Comparison of ENCODE assay signal across 17 cellular contexts in the genomic region with DNA sequence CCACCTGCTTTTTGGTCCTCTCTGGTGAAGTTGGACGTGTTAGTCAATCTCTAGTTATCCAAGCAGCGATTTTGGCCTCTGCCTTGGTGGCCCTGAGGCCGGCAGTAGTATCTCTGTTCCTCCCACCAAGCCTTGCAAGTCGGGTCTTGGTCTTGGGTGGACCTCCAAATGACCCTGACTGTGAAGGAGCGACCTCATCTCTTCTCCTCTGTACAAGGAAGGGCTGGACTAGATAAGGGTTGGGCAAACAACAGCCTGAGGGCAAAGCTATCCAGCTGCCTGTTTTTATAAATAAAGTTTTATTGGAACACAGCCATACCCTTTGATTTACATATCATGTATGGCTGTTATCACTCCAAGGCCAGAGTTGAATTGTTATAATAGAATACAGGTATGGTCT.
DNase-seq lines count a peak whose midpoint lies in the region; FAIRE-seq and TF ChIP-seq lines count a peak whose summit lies in the region.
"Had no signal": no experiment of that assay in that cellular context is flagged by ENCODE, and none has a peak within 500 bp of the region (broad histone marks: within the 10 kb centered on the region; RNA-seq: fewer than 3 reads in every experiment).

No MANE protein-coding gene starts in this region.

- H3K36me3 ChIP-seq in endodermal cell (ENCODE audit: control insufficient read depth, insufficient read depth, low read length), result no peaks in the 10 kb centered on the region
- no peaks in the 10 kb centered on the region for H3K36me3 ChIP-seq in neural progenitor cell

- no peak overlapping the region for H3K4me2 ChIP-seq in neural progenitor cell

- H3K27me3 ChIP-seq in endodermal cell (ENCODE audit: control insufficient read depth, insufficient read depth, low read length, poor library complexity, severe bottlenecking), result no peaks in the 10 kb centered on the region
- H3K27me3 ChIP-seq in neural progenitor cell, result no peaks in the 10 kb centered on the region

- H3K79me2 ChIP-seq in neural progenitor cell (ENCODE audit: low read depth), result no peaks in the 10 kb centered on the region

- DNase-seq in OCI-M1 (lab: John Stamatoyannopoulos, UW) (peak; percentile 2), endodermal cell (peak; percentile 9), neural progenitor cell (ENCODE audit: low spot score) (no peak), type B pancreatic cell (ENCODE audit: extremely low spot score, unreplicated experiment) (peak; percentile 36), amygdala (lab: John Stamatoyannopoulos, UW) (no peak), urothelium cell line (ENCODE audit: low spot score) (no peak), NCI-H524 treated with DMSO at 0.1 percent for 48 hours (lab: John Stamatoyannopoulos, UW) (no peak)
- DNase-seq: COR-L47, EL, H9, NCI-H1417, NCI-H187 treated with DMSO at 0.1 percent for 48 hours, NCI-H446 treated with DMSO at 0.1 percent for 48 hours, NCI-H748 treated with DMSO at 0.1 percent for 48 hours had no signal

- H3K27me3 Mint-ChIP-seq in endodermal cell (ENCODE audit: insufficient read depth) (no peaks in the 10 kb centered on the region), neural progenitor cell (ENCODE audit: insufficient read depth, low read depth) (peaks cover 6% of the 10 kb centered on the region), type B pancreatic cell (no peaks in the 10 kb centered on the region)

- H3K27ac Mint-ChIP-seq in endodermal cell (no peak overlapping the region), neural progenitor cell (peak overlapping the region; percentile 67), type B pancreatic cell (peak overlapping the region; percentile 85)

- 96 to 100% methylated on average over 3 to 5 of the region's 5 CpGs for WGBS in endodermal cell (ENCODE audit: insufficient coverage in 1 of 2, insufficient read length in 1 of 2), 2 experiments

- peaks cover 36% of the 10 kb centered on the region for H3F3A ChIP-seq in neural progenitor cell (ENCODE audit: low read depth)

- no peaks in the 10 kb centered on the region for H3K9me3 Mint-ChIP-seq in endodermal cell
- no peaks in the 10 kb centered on the region for H3K9me3 Mint-ChIP-seq in neural progenitor cell
- H3K9me3 Mint-ChIP-seq in type B pancreatic cell, result peaks cover 4% of the 10 kb centered on the region
- H3K9me3 Mint-ChIP-seq: H9 had no signal

- H3K9ac ChIP-seq in endodermal cell (ENCODE audit: extremely low read depth, low read length, poor library complexity, severe bottlenecking) (no peak overlapping the region), neural progenitor cell (no peak overlapping the region)

- H3K9me3 ChIP-seq in endodermal cell (ENCODE audit: control insufficient read depth, low read length) (no peaks in the 10 kb centered on the region), neural progenitor cell (ENCODE audit: low read depth) (no peaks in the 10 kb centered on the region)

- H3K4me3 ChIP-seq in endodermal cell (ENCODE audit: low read length) (no peak overlapping the region), neural progenitor cell (no peak overlapping the region)

- H3K4me3 Mint-ChIP-seq in endodermal cell, result no peak overlapping the region
- no peak overlapping the region for H3K4me3 Mint-ChIP-seq in neural progenitor cell
- H3K4me3 Mint-ChIP-seq in type B pancreatic cell, result peak overlapping the region; percentile 43
- H3K4me3 Mint-ChIP-seq: H9 had no signal

- peaks cover 7% of the 10 kb centered on the region for H3K4me1 ChIP-seq in endodermal cell (ENCODE audit: control insufficient read depth, insufficient read depth, low read length)
- H3K4me1 ChIP-seq in neural progenitor cell, result peaks cover 53% of the 10 kb centered on the region

- no peak for FAIRE-seq in urothelium cell line (lab: Jason Lieb, UNC)
- FAIRE-seq: HTR-8/SVneo had no signal

- no peak overlapping the region for H2AFZ ChIP-seq in neural progenitor cell (replicated peaks)

- no peak for TF ChIP-seq CTCF in endodermal cell (conservative IDR thresholded peaks at IDR 0.05)
- TF ChIP-seq CTCF in neural progenitor cell (IDR thresholded peaks at IDR 0.05), result no peak
- TF ChIP-seq CTCF in type B pancreatic cell (conservative IDR thresholded peaks at IDR 0.05), result no peak

- no peaks in the 10 kb centered on the region for H4K20me1 ChIP-seq in neural progenitor cell (ENCODE audit: low read depth)

- H3K36me3 Mint-ChIP-seq in endodermal cell (ENCODE audit: low read depth) (no peaks in the 10 kb centered on the region), neural progenitor cell (peaks cover 3% of the 10 kb centered on the region), type B pancreatic cell (peaks cover 6% of the 10 kb centered on the region)

- no peak overlapping the region for H3K27ac ChIP-seq in endodermal cell (ENCODE audit: low read depth, low read length)
- no peak overlapping the region for H3K27ac ChIP-seq in neural progenitor cell
- H3K27ac ChIP-seq: HL-60, RWPE1 had no signal

- H3K4me1 Mint-ChIP-seq in endodermal cell, result peaks cover 24% of the 10 kb centered on the region
- peaks cover 38% of the 10 kb centered on the region for H3K4me1 Mint-ChIP-seq in neural progenitor cell
- H3K4me1 Mint-ChIP-seq in type B pancreatic cell (ENCODE audit: unreplicated experiment), result peaks cover 20% of the 10 kb centered on the region

Comparison
In these comparisons a context has a peak if more than half of its experiments do, and no peak if none do; other contexts are left out.
1. DNase-seq: peak in OCI-M1 (single experiment), endodermal cell (single experiment) and type B pancreatic cell (single experiment); none in neural progenitor cell (single experiment), amygdala (0 of 56), urothelium cell line (single experiment) and NCI-H524 treated with DMSO at 0.1 percent for 48 hours (single experiment).